Comparison of ENCODE assay signal across 1 cellular context in the genomic region with DNA sequence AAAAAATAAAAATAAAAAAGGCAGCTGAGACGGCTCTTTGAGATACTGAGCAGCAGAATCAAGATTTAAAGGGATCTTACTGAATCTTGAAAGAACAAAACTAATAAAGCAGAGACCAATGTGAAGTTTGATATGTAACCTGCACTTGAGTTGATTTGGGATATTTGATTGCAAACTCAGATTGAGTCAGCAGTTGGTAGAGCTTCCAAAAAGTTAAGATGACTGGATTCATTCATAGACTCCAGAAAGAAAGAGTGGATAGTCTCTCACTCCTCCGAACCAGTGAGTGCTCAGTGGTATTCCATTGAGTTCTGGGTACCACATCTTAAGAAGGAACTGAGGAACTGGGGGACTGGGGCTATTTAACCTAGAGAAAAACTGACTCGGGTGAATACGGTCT.
TF ChIP-seq lines count a peak whose summit lies in the region.

No MANE protein-coding gene starts in this region.

TF ChIP-seq in SK-N-SH, 30 proteins besides CTCF, POLR2A, EP300 and RAD21 (continued from another document):
- TF ChIP-seq YY1 (IDR thresholded peaks at IDR 0.05; ENCODE audit: low read depth) (no peak), NRF1 (IDR thresholded peaks at IDR 0.05; ENCODE audit: low read depth, low read length) (no peak), FOSL2 (IDR thresholded peaks at IDR 0.05; ENCODE audit: borderline replicate concordance, low read depth) (no peak), FOXM1 (IDR thresholded peaks at IDR 0.05; ENCODE audit: low read depth) (no peak)
- TF ChIP-seq, protein P1, sequence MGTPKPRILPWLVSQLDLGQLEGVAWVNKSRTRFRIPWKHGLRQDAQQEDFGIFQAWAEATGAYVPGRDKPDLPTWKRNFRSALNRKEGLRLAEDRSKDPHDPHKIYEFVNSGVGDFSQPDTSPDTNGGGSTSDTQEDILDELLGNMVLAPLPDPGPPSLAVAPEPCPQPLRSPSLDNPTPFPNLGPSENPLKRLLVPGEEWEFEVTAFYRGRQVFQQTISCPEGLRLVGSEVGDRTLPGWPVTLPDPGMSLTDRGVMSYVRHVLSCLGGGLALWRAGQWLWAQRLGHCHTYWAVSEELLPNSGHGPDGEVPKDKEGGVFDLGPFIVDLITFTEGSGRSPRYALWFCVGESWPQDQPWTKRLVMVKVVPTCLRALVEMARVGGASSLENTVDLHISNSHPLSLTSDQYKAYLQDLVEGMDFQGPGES (IDR thresholded peaks at IDR 0.05; ENCODE audit: low read depth, low read length) = no peak
